In the genomic region with DNA sequence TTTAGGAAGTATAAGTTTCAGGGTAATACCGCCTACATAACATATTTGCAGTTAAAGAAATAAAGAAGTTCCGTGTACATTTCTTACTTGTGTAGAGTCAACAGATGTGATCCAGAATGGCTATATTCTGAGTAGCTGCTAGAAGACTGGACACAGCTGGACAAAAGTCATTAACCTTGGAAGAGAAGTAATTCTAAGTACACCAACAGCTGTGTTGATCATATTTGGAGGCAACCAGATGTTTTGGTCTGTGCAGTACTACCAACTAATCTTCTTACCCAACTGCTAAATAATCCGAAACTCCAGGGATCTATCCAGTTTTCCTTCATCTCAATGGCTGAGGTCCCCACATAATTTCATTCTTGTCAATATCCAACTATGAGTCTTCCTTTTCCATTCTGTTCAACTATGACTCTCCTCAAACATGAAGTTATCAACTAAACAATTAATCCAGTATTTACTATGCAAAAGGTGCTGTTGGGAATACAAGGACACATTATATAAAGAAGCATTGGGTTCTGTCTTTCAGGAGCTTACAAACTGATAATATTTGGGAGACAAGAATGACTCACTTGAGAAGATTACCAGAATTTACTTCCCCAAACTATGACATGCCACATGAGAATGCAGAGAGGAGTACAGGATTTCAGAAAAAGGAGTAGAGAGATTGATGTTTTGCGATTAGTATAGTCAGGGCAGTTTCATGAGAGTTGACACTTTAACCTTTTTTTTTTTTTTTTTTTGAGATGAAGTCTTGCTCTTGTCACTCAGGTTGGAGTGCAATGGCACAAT, we compare ENCODE assay signal across 17 cellular contexts.
DNase-seq lines count a peak whose midpoint lies in the region; ATAC-seq and TF ChIP-seq lines count a peak whose summit lies in the region.
"Had no signal": no experiment of that assay in that cellular context is flagged by ENCODE, and none has a peak within 500 bp of the region (broad histone marks: within the 10 kb centered on the region; RNA-seq: fewer than 3 reads in every experiment).

No MANE protein-coding gene starts in this region.

- CTCF ChIA-PET in IMR-90 (lab: Yijun Ruan, JAX), result no interaction called here

- H3K27me3 ChIP-seq in IMR-90 (ENCODE audit: control insufficient read depth, insufficient read depth, low read length), result no peaks in the 10 kb centered on the region; the same call in 1 of the 2 replicates
- H3K27me3 ChIP-seq in smooth muscle cell (ENCODE audit: low read depth), result no peaks in the 10 kb centered on the region
- H3K27me3 ChIP-seq: SJSA1 had no signal

- H2AFZ ChIP-seq in IMR-90 (replicated peaks; ENCODE audit: low read length, poor library complexity) (no peak overlapping the region), smooth muscle cell (ENCODE audit: low read depth) (no peak overlapping the region)

- H2AK5ac ChIP-seq in IMR-90 (ENCODE audit: low read depth, low read length), result no peak overlapping the region

- H3K27ac ChIP-seq in IMR-90 (ENCODE audit: insufficient read depth, low read length), result no peak overlapping the region
- peak overlapping the region; percentile 68 for H3K27ac ChIP-seq in smooth muscle cell (ENCODE audit: low read depth)
- H3K27ac ChIP-seq: SJSA1 had no signal

- no peak overlapping the region for H4K91ac ChIP-seq in IMR-90 (ENCODE audit: insufficient read depth, low read depth, low read length)

- no peaks in the 10 kb centered on the region for H3K79me1 ChIP-seq in IMR-90 (ENCODE audit: low read depth in 1 of 2, low read length in 2 of 2)

- H2BK20ac ChIP-seq in IMR-90 (ENCODE audit: low read depth, low read length), result no peak overlapping the region

- H3K4me1 ChIP-seq in IMR-90 (ENCODE audit: control insufficient read depth, insufficient read depth, low read length), result no peaks in the 10 kb centered on the region
- peaks cover 10% of the 10 kb centered on the region for H3K4me1 ChIP-seq in smooth muscle cell (ENCODE audit: low read depth)
- H3K4me1 ChIP-seq: SJSA1 had no signal

- no peaks in the 10 kb centered on the region for H3F3A ChIP-seq in smooth muscle cell (ENCODE audit: low read depth)

- H3K36me3 ChIP-seq in IMR-90 (ENCODE audit: control insufficient read depth, insufficient read depth, low read length) (no peaks in the 10 kb centered on the region), smooth muscle cell (ENCODE audit: low read depth) (no peaks in the 10 kb centered on the region)
- H3K36me3 ChIP-seq: SJSA1 had no signal

- H4K20me1 ChIP-seq in IMR-90 (ENCODE audit: insufficient read depth, low read length) (no peaks in the 10 kb centered on the region), smooth muscle cell (ENCODE audit: low read depth) (no peaks in the 10 kb centered on the region)

- no peak for TF ChIP-seq POLR2A in IMR-90 (IDR thresholded peaks at IDR 0.05; ENCODE audit: low read depth, low read length)

- no CpG with 5 or more reads among the region's 4 CpGs for WGBS in IMR-90 (ENCODE audit: extremely low coverage in 2 of 2, insufficient read length in 1 of 2), 2 experiments
- 63% methylated on average over 4 of the region's 4 CpGs for WGBS in smooth muscle cell (ENCODE audit: low lambda C conversion rate)

- H3K4me3 ChIP-seq in IMR-90 (ENCODE audit: insufficient read depth, low read depth, low read length) (no peak overlapping the region), fibroblast of villous mesenchyme (ENCODE audit: low read depth, low read length) (no peak overlapping the region), smooth muscle cell (no peak overlapping the region)
- H3K4me3 ChIP-seq: SJSA1 had no signal

- no peak overlapping the region for H2BK5ac ChIP-seq in IMR-90 (ENCODE audit: low read depth, low read length, poor library complexity, severe bottlenecking)

- H3K56ac ChIP-seq in IMR-90 (ENCODE audit: extremely low read depth, insufficient read depth, low read length), result no peak overlapping the region

- H3K23ac ChIP-seq in IMR-90 (ENCODE audit: low read depth, low read length), result no peak overlapping the region

- no peak overlapping the region; the same call in 1 of the 2 replicates for H3K4me2 ChIP-seq in IMR-90 (ENCODE audit: low read depth, low read length)
- peak overlapping the region; percentile 63 for H3K4me2 ChIP-seq in smooth muscle cell

- no peak overlapping the region for H3K9ac ChIP-seq in IMR-90 (ENCODE audit: low read depth, low read length)
- no peak overlapping the region for H3K9ac ChIP-seq in smooth muscle cell (ENCODE audit: low read depth)

- no peak overlapping the region for H3K4ac ChIP-seq in IMR-90 (ENCODE audit: low read depth, low read length)

- POLR2A ChIA-PET in IMR-90 (lab: Charles Lee; ENCODE audit: unreplicated experiment), result no interaction called here

- dilution Hi-C loops in IMR-90 (cut with HindIII; ENCODE audit: low sequenced_read_pairs, unreplicated experiment), result no loop called here

- H4K8ac ChIP-seq in IMR-90 (ENCODE audit: low read depth in 2 of 2, low read length in 2 of 2), result no peak overlapping the region

- no peaks in the 10 kb centered on the region for H3K79me2 ChIP-seq in smooth muscle cell (ENCODE audit: low read depth)

- no peak for TF ChIP-seq RAD21 in IMR-90 (IDR thresholded peaks at IDR 0.05; ENCODE audit: low read length)

- intact Hi-C loops in IMR-90 (cut with micrococcal nuclease), result no loop called here

- H2BK15ac ChIP-seq in IMR-90 (ENCODE audit: low read depth, low read length), result no peak overlapping the region

- BruUV-seq in IMR-90 (replicated peaks; lab: Mats Ljungman, UMichigan), result no TSS peak

- H3K9me1 ChIP-seq in IMR-90 (ENCODE audit: insufficient read depth, low read length), result no peaks in the 10 kb centered on the region

- no peak overlapping the region for H2BK120ac ChIP-seq in IMR-90 (ENCODE audit: low read depth, low read length)

- DNase-seq in IMR-90 (peak; percentile 32), amniotic epithelial cell (ENCODE audit: low read depth) (peak; percentile 64), fibroblast of villous mesenchyme (ENCODE audit: low read depth) (peak; percentile 78), smooth muscle cell (lab: John Stamatoyannopoulos, UW; ENCODE audit: unreplicated experiment) (no peak), NAMALWA (ENCODE audit: low spot score) (no peak), dedifferentiated amniotic fluid mesenchymal stem cell (ENCODE audit: extremely low spot score) (no peak)
- DNase-seq: Calu3; CD4-positive, alpha-beta T cell; DMS53; GOT3; NCI-H1417; NCI-H1930; NCI-H446; NCI-H69; OCI-M1 had no signal

- H2AK9ac ChIP-seq in IMR-90 (replicated peaks; ENCODE audit: low read depth, low read length, poor library complexity), result no peak overlapping the region

- TF ChIP-seq CTCF in IMR-90 (conservative IDR thresholded peaks at IDR 0.05; ENCODE audit: low read depth, low read length) (no peak), fibroblast of villous mesenchyme (IDR thresholded peaks at IDR 0.05; ENCODE audit: insufficient read depth, low read depth, low read length) (no peak), smooth muscle cell (IDR thresholded peaks at IDR 0.05; ENCODE audit: borderline replicate concordance, insufficient read depth, poor library complexity, severe bottlenecking) (no peak)

- H4K5ac ChIP-seq in IMR-90 (ENCODE audit: low read depth, low read length), result no peak overlapping the region

- no peak overlapping the region; the same call in 1 of the 2 replicates for H3K18ac ChIP-seq in IMR-90 (ENCODE audit: low read depth, low read length)

- H3K9me3 ChIP-seq in IMR-90 (ENCODE audit: control insufficient read depth, insufficient read depth, low read length) (no peaks in the 10 kb centered on the region), smooth muscle cell (replicated peaks; ENCODE audit: low read depth) (no peaks in the 10 kb centered on the region)
- H3K9me3 ChIP-seq: SJSA1 had no signal

- no peak overlapping the region for H3K14ac ChIP-seq in IMR-90 (replicated peaks; ENCODE audit: low read depth, low read length)

- in situ Hi-C loops in IMR-90 (cut with MboI; ENCODE audit: low sequenced_read_pairs), result no loop called here

- peak; percentile 73 for ATAC-seq in IMR-90 (ENCODE audit: low read depth)
- ATAC-seq in GM18498 (IDR thresholded peaks at IDR 0.05; ENCODE audit: unreplicated experiment), result no peak

TF ChIP-seq in IMR-90, 13 proteins besides CTCF, POLR2A, EP300 and RAD21:
- no peak for TF ChIP-seq BHLHE40 (IDR thresholded peaks at IDR 0.05; ENCODE audit: low read depth, low read length)
- no peak for TF ChIP-seq NFE2L2 (IDR thresholded peaks at IDR 0.05; ENCODE audit: low read depth, low read length)
- no peak for TF ChIP-seq MAFK (IDR thresholded peaks at IDR 0.05; ENCODE audit: low read depth, low read length)
- no peak for TF ChIP-seq MAZ (IDR thresholded peaks at IDR 0.05; ENCODE audit: borderline replicate concordance, low read depth, low read length)
- TF ChIP-seq CHD1 (IDR thresholded peaks at IDR 0.05; ENCODE audit: low read depth, low read length), result no peak
- TF ChIP-seq CEBPB (IDR thresholded peaks at IDR 0.05; ENCODE audit: low read depth, low read length), result no peak
- no peak for TF ChIP-seq RFX5 (IDR thresholded peaks at IDR 0.05; ENCODE audit: low read depth, low read length)

Comparison
In these comparisons a context has a peak if more than half of its experiments do, and no peak if none do; other contexts are left out.
1. DNase-seq: peak in IMR-90 (single experiment), amniotic epithelial cell (single experiment) and fibroblast of villous mesenchyme (single experiment); none in smooth muscle cell (single experiment), NAMALWA (single experiment) and dedifferentiated amniotic fluid mesenchymal stem cell (single experiment).